ENCODE assay signal across 1 cellular context in genomic region chr22:33272180-33272579, GRCh38.
TF ChIP-seq lines count a peak whose summit lies in the region.

No MANE protein-coding gene starts in this region.

TF ChIP-seq in HepG2, 621 proteins besides CTCF, POLR2A, EP300 and RAD21 (continued from another document and continues in another):
- TF ChIP-seq NFE2L1 (CRISPR knock-in tag; IDR thresholded peaks at IDR 0.05; ENCODE audit: borderline replicate concordance) = no peak
- no peak for TF ChIP-seq NR1H2 (CRISPR knock-in tag; IDR thresholded peaks at IDR 0.05; ENCODE audit: borderline replicate concordance, low read depth)
- TF ChIP-seq PRDM10 (CRISPR knock-in tag; IDR thresholded peaks at IDR 0.05; ENCODE audit: low read depth) = no peak
- TF ChIP-seq NFIC (IDR thresholded peaks at IDR 0.05; ENCODE audit: low read length) = peak; percentile 79; the same call in 1 of the 2 replicates
- no peak for TF ChIP-seq ZSCAN25 (CRISPR knock-in tag; IDR thresholded peaks at IDR 0.05)
- TF ChIP-seq DMTF1 (CRISPR knock-in tag; IDR thresholded peaks at IDR 0.05) = no peak
- TF ChIP-seq ZSCAN30 (CRISPR knock-in tag; IDR thresholded peaks at IDR 0.05) = no peak
- no peak for TF ChIP-seq ZNF570 (CRISPR knock-in tag; IDR thresholded peaks at IDR 0.05; ENCODE audit: borderline replicate concordance)
- TF ChIP-seq CHD2 (IDR thresholded peaks at IDR 0.05; ENCODE audit: low read depth, low read length) = no peak
- no peak for TF ChIP-seq ZNF350 (CRISPR knock-in tag; IDR thresholded peaks at IDR 0.05; ENCODE audit: borderline replicate concordance, low read depth)
- TF ChIP-seq ZBTB39 (CRISPR knock-in tag; IDR thresholded peaks at IDR 0.05) = no peak
- no peak for TF ChIP-seq RFX1 (IDR thresholded peaks at IDR 0.05)
- no peak for TF ChIP-seq CHCHD3 (CRISPR knock-in tag; IDR thresholded peaks at IDR 0.05)
- no peak for TF ChIP-seq ZSCAN31 (CRISPR knock-in tag; IDR thresholded peaks at IDR 0.05; ENCODE audit: low read depth)
- TF ChIP-seq ZNF276 (CRISPR knock-in tag; IDR thresholded peaks at IDR 0.05; ENCODE audit: low read depth) = no peak
- TF ChIP-seq ZBTB20 (CRISPR knock-in tag; IDR thresholded peaks at IDR 0.05; ENCODE audit: borderline replicate concordance, low read depth) = no peak
- TF ChIP-seq HMG20B (CRISPR knock-in tag; conservative IDR thresholded peaks at IDR 0.05) = peak; percentile 72; the same call in 1 of the 2 replicates
- no peak for TF ChIP-seq KLF13 (CRISPR knock-in tag; IDR thresholded peaks at IDR 0.05)
- TF ChIP-seq ZNF354B (CRISPR knock-in tag; IDR thresholded peaks at IDR 0.05) = no peak
- TF ChIP-seq ZSCAN12 (CRISPR knock-in tag; IDR thresholded peaks at IDR 0.05) = no peak
- TF ChIP-seq ZBTB7B (CRISPR knock-in tag; IDR thresholded peaks at IDR 0.05) = peak; percentile 41; the same call in 1 of the 2 replicates
- TF ChIP-seq TP53 (CRISPR knock-in tag; conservative IDR thresholded peaks at IDR 0.05) = no peak
- 0 out of 2 replicates have a peak, but pooled peaks have one; percentile 46 for TF ChIP-seq MIXL1 (CRISPR knock-in tag; IDR thresholded peaks at IDR 0.05)
- no peak for TF ChIP-seq RXRA (CRISPR knock-in tag; IDR thresholded peaks at IDR 0.05)
- TF ChIP-seq HINFP (CRISPR knock-in tag; IDR thresholded peaks at IDR 0.05; ENCODE audit: low read depth) = no peak
- TF ChIP-seq BHLHE40 (IDR thresholded peaks at IDR 0.05; ENCODE audit: low read length) = no peak
- TF ChIP-seq KMT2A (CRISPR knock-in tag; IDR thresholded peaks at IDR 0.05) = no peak
- TF ChIP-seq ZNF180 (CRISPR knock-in tag; IDR thresholded peaks at IDR 0.05; ENCODE audit: borderline replicate concordance, low read depth) = no peak
- TF ChIP-seq ZNF639 (CRISPR knock-in tag; conservative IDR thresholded peaks at IDR 0.05) = no peak
- TF ChIP-seq XBP1 (CRISPR knock-in tag; IDR thresholded peaks at IDR 0.05) = no peak
- TF ChIP-seq GMEB1 (CRISPR knock-in tag; IDR thresholded peaks at IDR 0.05; ENCODE audit: borderline replicate concordance) = no peak
- TF ChIP-seq MED1 (CRISPR knock-in tag; IDR thresholded peaks at IDR 0.05) = peak; percentile 72
- TF ChIP-seq BRD4 (CRISPR knock-in tag; IDR thresholded peaks at IDR 0.05) = no peak
- TF ChIP-seq ZNF589 (CRISPR knock-in tag; conservative IDR thresholded peaks at IDR 0.05) = no peak
- TF ChIP-seq GABPB1 (CRISPR knock-in tag; IDR thresholded peaks at IDR 0.05) = no peak
- no peak for TF ChIP-seq HDAC6 (IDR thresholded peaks at IDR 0.05; ENCODE audit: low read depth, low read length)
- no peak for TF ChIP-seq ZNF296 (CRISPR knock-in tag; conservative IDR thresholded peaks at IDR 0.05)
- TF ChIP-seq ETV5 (CRISPR knock-in tag; IDR thresholded peaks at IDR 0.05; ENCODE audit: borderline replicate concordance) = peak; percentile 20; the same call in 1 of the 2 replicates
- TF ChIP-seq MLXIP (CRISPR knock-in tag; IDR thresholded peaks at IDR 0.05; ENCODE audit: borderline replicate concordance) = 0 out of 2 replicates have a peak, but pooled peaks have one; percentile 35
- no peak for TF ChIP-seq KAT7 (CRISPR knock-in tag; IDR thresholded peaks at IDR 0.05; ENCODE audit: borderline replicate concordance)
- no peak for TF ChIP-seq ZHX1 (CRISPR knock-in tag; IDR thresholded peaks at IDR 0.05; ENCODE audit: low read depth)
- peak; percentile 31 for TF ChIP-seq TBL1XR1 (IDR thresholded peaks at IDR 0.05; ENCODE audit: borderline replicate concordance, low read length, partially characterized antibody)
- TF ChIP-seq FLYWCH1 (CRISPR knock-in tag; IDR thresholded peaks at IDR 0.05) = no peak
